Comparison of ENCODE assay signal across 8 cellular contexts in the genomic region with DNA sequence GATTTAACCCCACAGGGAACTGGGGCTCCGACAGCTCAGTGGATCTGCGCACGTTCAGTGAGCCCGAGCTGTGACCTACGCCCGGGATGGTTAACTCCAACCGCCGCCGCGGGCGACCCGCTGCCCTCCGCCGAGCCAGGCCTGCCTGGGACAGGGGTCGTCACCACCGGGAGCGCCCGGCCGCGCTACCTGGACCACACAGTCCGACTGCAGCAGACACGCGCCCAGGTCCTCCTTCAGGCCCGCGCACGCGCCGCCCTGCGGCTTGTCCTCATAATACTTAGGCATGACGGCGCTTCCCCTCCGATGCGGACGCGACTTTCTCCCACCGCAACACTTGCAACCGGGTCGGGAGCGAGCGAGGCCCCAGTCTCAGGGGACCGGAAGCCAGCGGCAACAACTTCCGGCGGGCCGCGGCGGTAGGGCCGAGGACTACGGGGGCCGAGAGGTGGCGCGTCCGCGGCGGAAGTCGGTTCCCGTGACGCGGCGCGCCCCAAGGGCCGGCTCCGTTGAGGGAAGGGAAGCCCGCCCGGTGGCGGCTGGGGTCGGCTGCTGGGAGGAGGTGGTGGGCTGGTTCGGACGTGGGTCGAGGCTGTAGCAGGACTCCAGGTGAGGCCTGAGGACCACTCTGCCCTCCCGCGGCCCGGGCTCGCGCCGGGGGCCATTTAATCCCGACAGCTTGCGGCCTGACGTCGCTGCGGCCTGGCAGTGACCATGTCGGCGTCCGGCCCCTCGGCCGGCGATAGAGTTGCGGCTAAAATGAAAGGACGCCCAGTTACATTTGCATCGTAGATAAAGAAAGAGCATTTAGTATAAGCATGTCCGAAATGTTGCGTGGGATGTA. TPM values are rescaled to one million over a fixed set of nuclear protein-coding genes. Genes with fewer than 3 reads are reported as not detected.
A peak's percentile ranks its signal among the peaks of the same experiment; 100 is the strongest.
DNase-seq lines count a peak whose midpoint lies in the region; ATAC-seq and TF ChIP-seq lines count a peak whose summit lies in the region.

A gene with protein sequence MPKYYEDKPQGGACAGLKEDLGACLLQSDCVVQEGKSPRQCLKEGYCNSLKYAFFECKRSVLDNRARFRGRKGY (minus strand): TSS at position 395 of the 844 bp plus-strand sequence. CDS start 107 bp downstream, at position 288.
A gene with protein sequence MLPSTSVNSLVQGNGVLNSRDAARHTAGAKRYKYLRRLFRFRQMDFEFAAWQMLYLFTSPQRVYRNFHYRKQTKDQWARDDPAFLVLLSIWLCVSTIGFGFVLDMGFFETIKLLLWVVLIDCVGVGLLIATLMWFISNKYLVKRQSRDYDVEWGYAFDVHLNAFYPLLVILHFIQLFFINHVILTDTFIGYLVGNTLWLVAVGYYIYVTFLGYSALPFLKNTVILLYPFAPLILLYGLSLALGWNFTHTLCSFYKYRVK (plus strand): TSS at position 472 of the 844 bp plus-strand sequence. CDS start 1,171 bp downstream, outside the sequence.

- peak within 1 kb of the TSS; percentile 93 for H3K4me3 Mint-ChIP-seq in activated B cell treated with CpG ODN at 0.5 μM for 24 hours

- peak within 1 kb of the TSS; percentile 85 to 88 for H3K4me3 ChIP-seq in cardiac fibroblast (replicated peaks in 1 of 2; ENCODE audit: low read depth in 2 of 2, low read length in 2 of 2)
- peak within 1 kb of the TSS; percentile 56 to 99 (median 92) for H3K4me3 ChIP-seq in spleen

- TF ChIP-seq CTCF in activated B cell treated with CpG ODN at 0.5 μM for 24 hours (IDR thresholded peaks at IDR 0.05), result no peak
- no peak for TF ChIP-seq CTCF in cardiac fibroblast (IDR thresholded peaks at IDR 0.05; ENCODE audit: low read depth, low read length)
- peak in 6 of 11 experiments; percentile 16 to 49 (median 38) for TF ChIP-seq CTCF in spleen (IDR thresholded peaks at IDR 0.05 in 8 of 11, conservative IDR thresholded peaks at IDR 0.05 in 3 of 11)

- POLR2A ChIA-PET in activated B cell treated with CpG ODN at 0.5 μM for 24 hours (lab: Charles Lee), result interaction anchor here (0.6 to 1.5 kb wide), 9 partner anchors 9 to 728 kb away, joined by 3 to 8 read pairs (median 3); a partner anchor contains a TSS

- H3K27me3 Mint-ChIP-seq in activated B cell treated with CpG ODN at 0.5 μM for 24 hours, result no peaks in the 10 kb centered on the region

- peak in 1 of 3 donors; percentile 48 for TF ChIP-seq POLR2A in spleen (IDR thresholded peaks at IDR 0.05)

- H3K27ac ChIP-seq in spleen, result peak within 1 kb of the TSS; percentile 94 to 98 (median 96)

- intact Hi-C loops in activated B cell treated with CpG ODN at 0.5 μM for 24 hours (cut with micrococcal nuclease), result loop anchor here (1.0 to 2.0 kb wide), 4 partner anchors 52 to 728 kb away; a partner anchor contains a TSS
- intact Hi-C loops in spleen (cut with DNase I; ENCODE audit: low total_unique reads), result no loop called here

- DNase-seq in AG08396 (ENCODE audit: low spot score), result peak; percentile 97
- peak; percentile 90 for DNase-seq in NCI-H345 (lab: John Stamatoyannopoulos, UW)
- peak; percentile 88 for DNase-seq in activated B cell treated with CpG ODN at 0.5 μM for 24 hours
- DNase-seq in cardiac fibroblast (ENCODE audit: low read depth in 2 of 2), result peak; percentile 92 to 94
- DNase-seq in inferior parietal cortex (ENCODE audit: extremely low spot score), result peak; percentile 91
- DNase-seq in spleen, result peak; percentile 98

- peaks cover 55% of the 10 kb centered on the region for H3K4me1 Mint-ChIP-seq in activated B cell treated with CpG ODN at 0.5 μM for 24 hours

- H3K36me3 ChIP-seq in spleen, result peaks cover 0 to 55% (median 26%) of the 10 kb centered on the region in 6 donors

- peak within 1 kb of the TSS; percentile 86 for H3K27ac Mint-ChIP-seq in activated B cell treated with CpG ODN at 0.5 μM for 24 hours

- CTCF ChIA-PET in activated B cell treated with CpG ODN at 0.5 μM for 24 hours (lab: Charles Lee), result interaction anchor here (0.8 kb wide), 1 partner anchor 41 kb away, joined by 3 read pairs; no protein-coding TSS in a partner anchor

- peaks cover 34 to 82% (median 63%) of the 10 kb centered on the region in 6 donors for H3K4me1 ChIP-seq in spleen

- ATAC-seq in GM19023 (IDR thresholded peaks at IDR 0.05; ENCODE audit: unreplicated experiment) (peak; percentile 92), HG03196 (IDR thresholded peaks at IDR 0.05; ENCODE audit: unreplicated experiment) (peak; percentile 94), activated B cell treated with CpG ODN at 0.5 μM for 24 hours (ENCODE audit: low read depth) (peak; percentile 91)

- H3K9me3 Mint-ChIP-seq in activated B cell treated with CpG ODN at 0.5 μM for 24 hours, result no peaks in the 10 kb centered on the region

- H3K9me3 ChIP-seq in spleen, result no peaks in the 10 kb centered on the region

- no peaks in the 10 kb centered on the region for H3K27me3 ChIP-seq in spleen (replicated peaks in 1 of 7)

- peaks cover 56% of the 10 kb centered on the region for H3K36me3 Mint-ChIP-seq in activated B cell treated with CpG ODN at 0.5 μM for 24 hours (ENCODE audit: low read depth)

- WGBS in spleen, 5 donors, result 0 to 1% (median 1%) methylated on average over 49 to 92 of the region's 92 CpGs

RNA-seq across cellular contexts. Expression of the first gene that starts in this region (rescaled TPM):
- total RNA-seq in activated B cell treated with CpG ODN at 0.5 μM for 24 hours, result 31.5 and 37.6 TPM in 2 replicates
- total RNA-seq in spleen, result 10 to 100 TPM; 24.4 to 46.7 (median 33.8) TPM
- polyA plus RNA-seq in spleen, result 10 to 100 TPM; 48.9 to 69.7 (median 54.9) TPM

RNA-seq across cellular contexts. Expression of the second gene that starts in this region (rescaled TPM):
- 35.3 and 36.3 TPM in 2 replicates for total RNA-seq in activated B cell treated with CpG ODN at 0.5 μM for 24 hours
- 10 to 100 TPM; 32.1 to 56.5 (median 43.9) TPM for total RNA-seq in spleen
- 10 to 100 TPM; 36.1 to 52.1 (median 38.9) TPM for polyA plus RNA-seq in spleen

Comparison
In these comparisons a context has a peak if more than half of its experiments do, and no peak if none do; other contexts are left out.
1. Peak in every context shown above with its lines: DNase-seq, ATAC-seq, H3K4me3 ChIP-seq and H3K27ac ChIP-seq.
2. CTCF ChIP-seq: peak in spleen (6 of 11); none in activated B cell treated with CpG ODN at 0.5 μM for 24 hours (single experiment) and cardiac fibroblast (single experiment).